In genomic region chr3:145531548-145531947, GRCh38 we compare ENCODE assay signal across 18 cellular contexts.
DNase-seq lines count a peak whose midpoint lies in the region; ATAC-seq and TF ChIP-seq lines count a peak whose summit lies in the region.
"Had no signal": no experiment of that assay in that cellular context is flagged by ENCODE, and none has a peak within 500 bp of the region (broad histone marks: within the 10 kb centered on the region; RNA-seq: fewer than 3 reads in every experiment).

No MANE protein-coding gene starts in this region.

- TF ChIP-seq CTCF in left ventricle myocardium inferior (IDR thresholded peaks at IDR 0.05; ENCODE audit: borderline replicate concordance) (no peak), right atrium auricular region (IDR thresholded peaks at IDR 0.05) (no peak)

- H3K4me1 ChIP-seq in left ventricle myocardium inferior: peaks cover 21% of the 10 kb centered on the region
- H3K4me1 ChIP-seq in right atrium auricular region: no peaks in the 10 kb centered on the region
- H3K4me1 ChIP-seq: BLaER1, Caco-2 had no signal

- no peaks in the 10 kb centered on the region for H3K9me3 ChIP-seq in left ventricle myocardium inferior (replicated peaks)
- no peaks in the 10 kb centered on the region for H3K9me3 ChIP-seq in right atrium auricular region
- H3K9me3 ChIP-seq: BLaER1, Caco-2 had no signal

- DNase-seq in Right ventricle myocardium superior: no peak
- DNase-seq in cardiac septum (ENCODE audit: low spot score): no peak
- DNase-seq in left ventricle myocardium inferior: no peak
- no peak for DNase-seq in right atrium auricular region (ENCODE audit: low spot score)
- DNase-seq in myocyte (ENCODE audit: low read depth): peak; percentile 2
- no peak for DNase-seq in NCI-H69 (lab: John Stamatoyannopoulos, UW)
- no peak for DNase-seq in caudate nucleus (lab: John Stamatoyannopoulos, UW)
- DNase-seq: Caco-2; CD4-positive, CD25-positive, alpha-beta regulatory T cell; CD8-positive, alpha-beta T cell; DMS153; DND-41; GM23248; H7; HCEC 1CT had no signal

- H3K27ac ChIP-seq in left ventricle myocardium inferior (replicated peaks) (peak overlapping the region; percentile 46), right atrium auricular region (no peak overlapping the region), caudate nucleus (ENCODE audit: low read depth, low read length) (no peak overlapping the region)
- H3K27ac ChIP-seq: 22Rv1, BLaER1, C4-2B, GM23248 had no signal

- H3K4me3 ChIP-seq in left ventricle myocardium inferior (peak overlapping the region; percentile 54), right atrium auricular region (no peak overlapping the region)
- H3K4me3 ChIP-seq: BLaER1, GM23248 had no signal

- H3K36me3 ChIP-seq in left ventricle myocardium inferior: no peaks in the 10 kb centered on the region
- H3K36me3 ChIP-seq in right atrium auricular region: no peaks in the 10 kb centered on the region
- H3K36me3 ChIP-seq: BLaER1 had no signal

- ATAC-seq in Right ventricle myocardium superior (ENCODE audit: poor library complexity): peak; percentile 74
- ATAC-seq: CD8-positive, alpha-beta T cell had no signal

- H3K27me3 ChIP-seq in left ventricle myocardium inferior (ENCODE audit: low read depth): no peaks in the 10 kb centered on the region
- no peaks in the 10 kb centered on the region for H3K27me3 ChIP-seq in right atrium auricular region
- H3K27me3 ChIP-seq: BLaER1 had no signal

- intact Hi-C loops in Right ventricle myocardium superior (cut with DNase I): no loop called here
- intact Hi-C loops in cardiac septum (cut with DNase I): loop anchor here (5.0 kb wide), 1 partner anchor 106 kb away; no protein-coding TSS in a partner anchor
- intact Hi-C loops in left ventricle myocardium inferior (cut with micrococcal nuclease): no loop called here
